Comparison of ENCODE assay signal across 8 cellular contexts in the genomic region with DNA sequence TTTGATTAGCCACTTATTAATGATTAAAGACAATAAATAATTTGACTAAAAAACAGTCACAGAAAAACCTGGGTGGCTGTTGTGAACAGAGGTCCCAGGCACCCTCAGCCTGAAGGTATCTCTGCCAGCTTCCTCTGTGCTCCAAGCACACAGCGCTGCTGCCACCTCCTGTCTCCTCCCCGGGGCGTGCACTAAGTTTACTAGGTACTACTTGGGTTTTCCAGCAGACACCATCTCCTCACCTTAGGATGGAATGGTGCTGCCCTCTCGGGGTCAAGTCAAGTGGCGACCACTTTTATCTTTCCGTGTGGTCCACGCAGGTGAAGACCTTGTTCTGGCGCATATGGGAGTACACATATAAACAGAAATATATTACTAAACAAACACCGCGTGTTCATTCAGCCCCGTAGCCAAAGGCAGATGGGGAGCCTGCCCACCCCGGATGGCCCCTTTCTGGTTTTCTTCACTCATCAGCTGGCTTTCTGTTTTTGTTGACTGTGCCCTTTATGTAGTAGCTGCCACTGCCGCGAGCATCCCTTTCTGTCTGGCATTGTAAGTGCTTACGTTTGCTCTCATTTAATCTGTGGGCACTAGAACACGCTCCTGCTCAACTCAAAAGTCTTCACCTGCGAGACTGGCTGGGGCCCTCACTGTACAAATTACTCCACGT.
DNase-seq lines count a peak whose midpoint lies in the region; ATAC-seq and TF ChIP-seq lines count a peak whose summit lies in the region.
"Had no signal": no experiment of that assay in that cellular context is flagged by ENCODE, and none has a peak within 500 bp of the region (broad histone marks: within the 10 kb centered on the region; RNA-seq: fewer than 3 reads in every experiment).

No MANE protein-coding gene starts in this region.

- TF ChIP-seq CTCF in GM06990 (IDR thresholded peaks at IDR 0.05; ENCODE audit: insufficient read depth, low read length, poor library complexity, severe bottlenecking) = peak; percentile 18
- TF ChIP-seq CTCF in PC-9 (conservative IDR thresholded peaks at IDR 0.05) = no peak

- H3K27ac ChIP-seq in PC-9 = no peak overlapping the region

- POLR2A ChIA-PET in PC-9 (lab: Charles Lee; ENCODE audit: unreplicated experiment) = no interaction called here

- H3K4me1 ChIP-seq in adipocyte (ENCODE audit: control insufficient read depth, insufficient read depth, low read length) (peaks cover 14% of the 10 kb centered on the region), PC-9 (replicated peaks; ENCODE audit: insufficient read depth) (no peaks in the 10 kb centered on the region)

- BruUV-seq in PC-9 (replicated peaks; lab: Mats Ljungman, UMichigan) = no TSS peak

- no peak for ATAC-seq in GM21447 (IDR thresholded peaks at IDR 0.05; ENCODE audit: unreplicated experiment)

- DNase-seq in GM06990 (ENCODE audit: extremely low read depth, insufficient read length) (no peak), NCI-H146 (lab: John Stamatoyannopoulos, UW) (peak; percentile 80), adipocyte (ENCODE audit: low read depth) (peak; percentile 4), kidney tubule cell (ENCODE audit: low spot score) (peak; percentile 13), NCI-H446 (lab: John Stamatoyannopoulos, UW) (no peak), PC-9 (no peak)
- DNase-seq: stimulated activated naive B cell treated with anti-CD40 and anti-IgM and Interleukin-4, amounts not matched to agents 10 μg/mL and 1 μg/mL and 100 μg/mL, for 72 hours had no signal

- CTCF ChIA-PET in PC-9 (lab: Charles Lee) = no interaction called here

- intact Hi-C loops in PC-9 (cut with micrococcal nuclease; ENCODE audit: unreplicated experiment) = loop anchor here (5.0 kb wide), 1 partner anchor 96 kb away; no protein-coding TSS in a partner anchor

- no peaks in the 10 kb centered on the region for H3F3A ChIP-seq in PC-9 (ENCODE audit: insufficient read depth, low read depth)

- H3K27me3 ChIP-seq in GM06990 (replicated peaks; ENCODE audit: control insufficient read depth, insufficient read depth, low read length) = no peaks in the 10 kb centered on the region
- H3K27me3 ChIP-seq in adipocyte (replicated peaks; ENCODE audit: control insufficient read depth, insufficient read depth, low read length) = no peaks in the 10 kb centered on the region
- H3K27me3 ChIP-seq in PC-9 (ENCODE audit: insufficient read depth, low read depth) = no peaks in the 10 kb centered on the region

- H3K4me3 ChIP-seq in GM06990 (replicated peaks; ENCODE audit: low read depth, low read length) (no peak overlapping the region), adipocyte (ENCODE audit: low read length) (no peak overlapping the region), PC-9 (no peak overlapping the region)

- no peak overlapping the region for H2AFZ ChIP-seq in PC-9

- H4K20me1 ChIP-seq in PC-9 (ENCODE audit: insufficient read depth) = no peaks in the 10 kb centered on the region

- H3K4me2 ChIP-seq in PC-9 = no peak overlapping the region

- H3K79me2 ChIP-seq in PC-9 (ENCODE audit: low read depth) = no peaks in the 10 kb centered on the region

- no peak overlapping the region for H3K9ac ChIP-seq in adipocyte (ENCODE audit: low read length)

- H3K9me2 ChIP-seq in PC-9 (ENCODE audit: insufficient read depth) = no peaks in the 10 kb centered on the region

- no peaks in the 10 kb centered on the region for H3K9me3 ChIP-seq in adipocyte (ENCODE audit: control insufficient read depth, low read length)
- H3K9me3 ChIP-seq in PC-9 (ENCODE audit: insufficient read depth, low read depth) = no peaks in the 10 kb centered on the region

- H3K36me3 ChIP-seq in GM06990 (ENCODE audit: control insufficient read depth, insufficient read depth, low read length) (peaks cover 2% of the 10 kb centered on the region; the same call in 1 of the 2 replicates), adipocyte (ENCODE audit: control insufficient read depth, insufficient read depth, low read length, severe bottlenecking) (peaks cover 9% of the 10 kb centered on the region), PC-9 (ENCODE audit: low read depth) (no peaks in the 10 kb centered on the region)

Comparison
In these comparisons a context has a peak if more than half of its experiments do, and no peak if none do; other contexts are left out.
1. DNase-seq: peak in NCI-H146 (single experiment), adipocyte (single experiment) and kidney tubule cell (single experiment); none in GM06990 (single experiment), NCI-H446 (0 of 2) and PC-9 (0 of 2).